Comparison of ENCODE assay signal across 14 cellular contexts in the genomic region with DNA sequence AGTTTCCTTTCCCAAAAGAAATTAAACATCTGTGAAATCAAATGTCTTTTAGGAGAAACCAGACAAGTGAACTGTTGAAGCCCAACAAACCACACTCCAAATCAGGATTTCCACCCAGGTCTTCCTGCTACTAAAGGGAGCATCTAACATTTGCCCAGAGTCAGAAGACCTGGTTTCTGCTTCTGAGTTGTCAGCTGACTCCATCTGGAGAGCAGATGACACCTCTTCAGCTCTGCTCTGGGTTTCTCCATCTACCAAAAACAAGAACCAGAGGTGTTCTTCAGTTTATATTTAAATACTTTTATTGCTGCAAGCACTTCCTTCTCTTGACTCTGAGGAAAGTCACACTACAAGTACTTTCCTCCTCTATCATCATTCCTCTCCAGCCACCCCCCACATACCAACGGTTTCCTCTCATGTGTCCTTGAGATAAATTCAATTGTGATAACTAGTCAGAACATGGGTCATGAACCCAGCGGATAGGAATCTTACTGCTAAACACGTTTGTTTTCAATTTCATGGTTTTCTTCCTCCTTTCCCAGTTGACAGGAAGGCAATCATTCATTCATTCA.
DNase-seq lines count a peak whose midpoint lies in the region; ATAC-seq, FAIRE-seq and TF ChIP-seq lines count a peak whose summit lies in the region.
"Had no signal": no experiment of that assay in that cellular context is flagged by ENCODE, and none has a peak within 500 bp of the region (broad histone marks: within the 10 kb centered on the region; RNA-seq: fewer than 3 reads in every experiment).

No MANE protein-coding gene starts in this region.

- 80% methylated on average over 3 of the region's 3 CpGs for WGBS in mammary epithelial cell (ENCODE audit: low coverage, missing lambda C conversion rate)
- WGBS in right cardiac atrium: 27% methylated on average over 3 of the region's 3 CpGs

- H3K4me3 ChIP-seq in mammary epithelial cell (replicated peaks in 1 of 3; ENCODE audit: insufficient read depth in 1 of 3, low read depth in 2 of 3, low read length in 3 of 3): no peak overlapping the region
- H3K4me3 ChIP-seq in astrocyte (ENCODE audit: insufficient read depth, low read depth, low read length): no peak overlapping the region
- no peak overlapping the region for H3K4me3 ChIP-seq in right cardiac atrium (ENCODE audit: low read length)
- H3K4me3 ChIP-seq: body of pancreas, sigmoid colon, thoracic aorta had no signal

- intact Hi-C loops in MCF 10A (cut with micrococcal nuclease) (no loop called here), mammary epithelial cell (cut with micrococcal nuclease) (no loop called here), right cardiac atrium (cut with DNase I) (no loop called here)

- CTCF ChIA-PET in MCF 10A (lab: Yijun Ruan, JAX): interaction anchor here (0.5 kb wide), 1 partner anchor 89 kb away, joined by 3 read pairs; no protein-coding TSS in a partner anchor
- CTCF ChIA-PET in mammary epithelial cell (lab: Charles Lee; ENCODE audit: low non-redundant PET): no interaction called here

- peak; percentile 64 for FAIRE-seq in astrocyte (lab: Jason Lieb, UNC)

- H3K27me3 ChIP-seq in mammary epithelial cell (ENCODE audit: insufficient read depth, low read length) (no peaks in the 10 kb centered on the region), astrocyte (ENCODE audit: insufficient read depth, low read length) (no peaks in the 10 kb centered on the region), right cardiac atrium (ENCODE audit: control insufficient read depth, insufficient read depth) (no peaks in the 10 kb centered on the region)
- H3K27me3 ChIP-seq: body of pancreas, sigmoid colon had no signal

- H3K9me3 ChIP-seq in mammary epithelial cell (replicated peaks; ENCODE audit: insufficient read depth, low read length) (no peaks in the 10 kb centered on the region), astrocyte (ENCODE audit: insufficient read depth, low read depth, low read length) (no peaks in the 10 kb centered on the region), right cardiac atrium (ENCODE audit: control insufficient read depth, low read length) (no peaks in the 10 kb centered on the region)
- H3K9me3 ChIP-seq: body of pancreas, sigmoid colon, thoracic aorta had no signal

- in situ Hi-C loops in mammary epithelial cell (cut with MboI; ENCODE audit: low sequenced_read_pairs in 2 of 2): no loop called here

- H3K9ac ChIP-seq in mammary epithelial cell (ENCODE audit: insufficient read depth, low read length): no peak overlapping the region
- H3K9ac ChIP-seq in astrocyte (ENCODE audit: low read length): no peak overlapping the region

- ATAC-seq in GM21737 (IDR thresholded peaks at IDR 0.05; ENCODE audit: unreplicated experiment) (no peak), right cardiac atrium (no peak)
- ATAC-seq: body of pancreas, T-cell had no signal

- POLR2A ChIA-PET in MCF 10A (lab: Yijun Ruan, JAX): interaction anchor here (0.5 to 0.9 kb wide), 2 partner anchors 89 kb away, joined by 3 read pairs; a partner anchor contains a TSS

- DNase-seq in MCF 10A (ENCODE audit: unreplicated experiment) (no peak), mammary epithelial cell (no peak), Kasumi-1 (lab: John Stamatoyannopoulos, UW) (peak; percentile 34 to 68), astrocyte (ENCODE audit: low read depth) (peak; percentile 35), pons (ENCODE audit: low spot score) (no peak), right cardiac atrium (no peak), midbrain (lab: John Stamatoyannopoulos, UW) (no peak)
- DNase-seq: body of pancreas; NCI-H1105; NK-92 treated with Interleukin-12 subunit alpha and Interleukin-12 subunit beta, amount 100 ng/mL, for 24 hours; sigmoid colon; T-cell had no signal

- H2AFZ ChIP-seq in mammary epithelial cell (ENCODE audit: low read depth, low read length) (no peak overlapping the region), astrocyte (ENCODE audit: low read depth, low read length) (no peak overlapping the region)

- H3K79me2 ChIP-seq in mammary epithelial cell (ENCODE audit: insufficient read depth, low read length) (peaks cover 96% of the 10 kb centered on the region), astrocyte (ENCODE audit: insufficient read depth, low read length) (peaks cover 87% of the 10 kb centered on the region)

- dilution Hi-C loops in mammary epithelial cell (cut with HindIII; ENCODE audit: low sequenced_read_pairs): no loop called here

- no peaks in the 10 kb centered on the region for H3K27me3 Mint-ChIP-seq in MCF 10A (ENCODE audit: insufficient read depth, unreplicated experiment)
- no peaks in the 10 kb centered on the region for H3K27me3 Mint-ChIP-seq in astrocyte (ENCODE audit: low read depth, unreplicated experiment)
- H3K27me3 Mint-ChIP-seq: T-cell had no signal

- H3K4me1 ChIP-seq in mammary epithelial cell (ENCODE audit: insufficient read depth, low read length): no peaks in the 10 kb centered on the region
- peaks cover 3% of the 10 kb centered on the region for H3K4me1 ChIP-seq in astrocyte (ENCODE audit: insufficient read depth, low read length)
- peaks cover 1% of the 10 kb centered on the region for H3K4me1 ChIP-seq in right cardiac atrium (ENCODE audit: control insufficient read depth, insufficient read depth, low read length)

- no peaks in the 10 kb centered on the region for H3K36me3 ChIP-seq in mammary epithelial cell (ENCODE audit: insufficient read depth, low read length)
- H3K36me3 ChIP-seq in astrocyte (ENCODE audit: insufficient read depth, low read length): no peaks in the 10 kb centered on the region
- H3K36me3 ChIP-seq: sigmoid colon, thoracic aorta had no signal

- H3K9me3 Mint-ChIP-seq in MCF 10A (ENCODE audit: unreplicated experiment) (no peaks in the 10 kb centered on the region), astrocyte (ENCODE audit: unreplicated experiment) (no peaks in the 10 kb centered on the region)
- H3K9me3 Mint-ChIP-seq: T-cell had no signal

- TF ChIP-seq CTCF in MCF 10A (IDR thresholded peaks at IDR 0.05; ENCODE audit: unreplicated experiment): no peak
- no peak for TF ChIP-seq CTCF in mammary epithelial cell (conservative IDR thresholded peaks at IDR 0.05 in 1 of 2, IDR thresholded peaks at IDR 0.05 in 1 of 2; ENCODE audit: extremely low read depth in 1 of 2, insufficient read depth in 1 of 2, low read depth in 1 of 2, low read length in 2 of 2)
- TF ChIP-seq CTCF in astrocyte (IDR thresholded peaks at IDR 0.05; ENCODE audit: insufficient read depth, low read depth, low read length): no peak

- BruUV-seq in MCF 10A (replicated peaks; lab: Mats Ljungman, UMichigan) (no TSS peak), mammary epithelial cell (replicated peaks; lab: Mats Ljungman, UMichigan) (no TSS peak)

- no peaks in the 10 kb centered on the region for H3K4me1 Mint-ChIP-seq in MCF 10A (ENCODE audit: insufficient read depth, unreplicated experiment)
- H3K4me1 Mint-ChIP-seq in astrocyte (ENCODE audit: low read depth, unreplicated experiment): peaks cover 24% of the 10 kb centered on the region

- H3K4me3 Mint-ChIP-seq in MCF 10A (ENCODE audit: unreplicated experiment) (no peak overlapping the region), astrocyte (ENCODE audit: unreplicated experiment) (no peak overlapping the region)

- no peaks in the 10 kb centered on the region for H3K36me3 Mint-ChIP-seq in MCF 10A (ENCODE audit: insufficient read depth, unreplicated experiment)
- no peaks in the 10 kb centered on the region for H3K36me3 Mint-ChIP-seq in astrocyte (ENCODE audit: low read depth, unreplicated experiment)
- H3K36me3 Mint-ChIP-seq: T-cell had no signal

- H3K27ac Mint-ChIP-seq in MCF 10A (ENCODE audit: low read depth, unreplicated experiment) (peak overlapping the region; percentile 26), astrocyte (ENCODE audit: unreplicated experiment) (no peak overlapping the region)
- H3K27ac Mint-ChIP-seq: T-cell had no signal

- H4K20me1 ChIP-seq in mammary epithelial cell (ENCODE audit: insufficient read depth, low read length): peaks cover 3% of the 10 kb centered on the region
- peaks cover 77% of the 10 kb centered on the region for H4K20me1 ChIP-seq in astrocyte (ENCODE audit: insufficient read depth, low read length)

- no peak overlapping the region for H3K27ac ChIP-seq in mammary epithelial cell (ENCODE audit: insufficient read depth, low read depth, low read length)
- no peak overlapping the region for H3K27ac ChIP-seq in astrocyte (ENCODE audit: low read depth, low read length)
- no peak overlapping the region for H3K27ac ChIP-seq in right cardiac atrium (ENCODE audit: low read length)
- H3K27ac ChIP-seq: body of pancreas, sigmoid colon, thoracic aorta had no signal

- H3K4me2 ChIP-seq in mammary epithelial cell (ENCODE audit: insufficient read depth, low read depth, low read length) (no peak overlapping the region), astrocyte (ENCODE audit: low read length) (no peak overlapping the region)

Comparison
In these comparisons a context has a peak if more than half of its experiments do, and no peak if none do; other contexts are left out.
1. DNase-seq: peak in Kasumi-1 (2 of 2) and astrocyte (single experiment); none in MCF 10A (single experiment), mammary epithelial cell (single experiment), pons (single experiment), right cardiac atrium (0 of 3) and midbrain (single experiment).